Comparison of ENCODE assay signal across 19 cellular contexts in genomic region chr3:141484701-141485287, GRCh38. TPM values are rescaled to one million over a fixed set of nuclear protein-coding genes. Genes with fewer than 3 reads are reported as not detected.
DNase-seq lines count a peak whose midpoint lies in the region; ATAC-seq and TF ChIP-seq lines count a peak whose summit lies in the region.
"Had no signal": no experiment of that assay in that cellular context is flagged by ENCODE, and none has a peak within 500 bp of the region (broad histone marks: within the 10 kb centered on the region; RNA-seq: fewer than 3 reads in every experiment).

No MANE protein-coding gene starts in this region.

- ATAC-seq in Right ventricle myocardium inferior (no peak), memory B cell (ENCODE audit: low read depth) (no peak), upper lobe of left lung (ENCODE audit: low FRiP score in 2 of 2) (no peak), HG03025 (IDR thresholded peaks at IDR 0.05; ENCODE audit: low FRiP score, unreplicated experiment) (no peak), HG02759 (IDR thresholded peaks at IDR 0.05; ENCODE audit: unreplicated experiment) (no peak)
- ATAC-seq: HCT116 had no signal

- H3K36me3 ChIP-seq in left ventricle myocardium inferior: no peaks in the 10 kb centered on the region
- no peaks in the 10 kb centered on the region for H3K36me3 ChIP-seq in upper lobe of left lung

- H3K27me3 Mint-ChIP-seq in activated T-helper 2 cell treated with anti-CD3 and anti-CD28 coated beads, Interferon-gamma antibody, Interleukin-2, Interleukin-4, amounts not matched to agents 10 μg/mL and 5 μg/mL and 100 μg/mL, durations not matched to agents 14 hours and 24 hours and 36 hours (ENCODE audit: low read depth): no peaks in the 10 kb centered on the region
- H3K27me3 Mint-ChIP-seq in memory B cell: no peaks in the 10 kb centered on the region

- peak overlapping the region; percentile 20 for H3K4me3 Mint-ChIP-seq in activated T-helper 2 cell treated with anti-CD3 and anti-CD28 coated beads, Interferon-gamma antibody, Interleukin-2, Interleukin-4, amounts not matched to agents 10 μg/mL and 5 μg/mL and 100 μg/mL, durations not matched to agents 14 hours and 24 hours and 36 hours (ENCODE audit: low read depth)
- no peak overlapping the region for H3K4me3 Mint-ChIP-seq in memory B cell

- H3K4me3 ChIP-seq in left ventricle myocardium inferior (no peak overlapping the region), upper lobe of left lung (no peak overlapping the region)

- DNase-seq in Right ventricle myocardium inferior (ENCODE audit: missing footprints) (peak; percentile 26), left ventricle myocardium inferior (no peak), memory B cell (ENCODE audit: low spot score in 2 of 2) (no peak), upper lobe of left lung (peak in 1 of 2 donors; percentile 61), HK-2 (ENCODE audit: unreplicated experiment) (no peak)
- DNase-seq in activated T-helper 2 cell treated with anti-CD3 and anti-CD28 coated beads, Interferon-gamma antibody, Interleukin-2, Interleukin-4, amounts not matched to agents 10 μg/mL and 5 μg/mL and 100 μg/mL, durations not matched to agents 14 hours and 24 hours and 36 hours (ENCODE audit: low spot score): no peak
- DNase-seq: activated CD8-positive, alpha-beta memory T cell treated with anti-CD3 and anti-CD28 coated beads for 24 hours; activated effector memory CD4-positive, alpha-beta T cell treated with anti-CD3 and anti-CD28 coated beads, Interleukin-2, amount 50 U/mL, for 16 hours; aorta; hippocampal formation; mesendoderm; NCI-H1048; NCI-H2029 treated with DMSO at 0.1 percent for 48 hours; NK-92 treated with Interleukin-12 subunit alpha and Interleukin-12 subunit beta, amount 100 ng/mL, for 24 hours; retina had no signal

- no peaks in the 10 kb centered on the region for H3K9me3 ChIP-seq in left ventricle myocardium inferior (replicated peaks)
- H3K9me3 ChIP-seq in upper lobe of left lung: no peaks in the 10 kb centered on the region

- 80 to 86% methylated on average over 8 of the region's 8 CpGs for WGBS in upper lobe of left lung, 2 donors

- TF ChIP-seq POLR2A in upper lobe of left lung (IDR thresholded peaks at IDR 0.05): no peak

- peaks cover 44% of the 10 kb centered on the region for H3K4me1 Mint-ChIP-seq in activated T-helper 2 cell treated with anti-CD3 and anti-CD28 coated beads, Interferon-gamma antibody, Interleukin-2, Interleukin-4, amounts not matched to agents 10 μg/mL and 5 μg/mL and 100 μg/mL, durations not matched to agents 14 hours and 24 hours and 36 hours (ENCODE audit: low read depth)
- H3K4me1 Mint-ChIP-seq in memory B cell: peaks cover 31% of the 10 kb centered on the region

- peak overlapping the region; percentile 85 for H3K27ac Mint-ChIP-seq in activated T-helper 2 cell treated with anti-CD3 and anti-CD28 coated beads, Interferon-gamma antibody, Interleukin-2, Interleukin-4, amounts not matched to agents 10 μg/mL and 5 μg/mL and 100 μg/mL, durations not matched to agents 14 hours and 24 hours and 36 hours
- H3K27ac Mint-ChIP-seq in memory B cell: peak overlapping the region; percentile 29

- H3K27me3 ChIP-seq in left ventricle myocardium inferior (ENCODE audit: low read depth): no peaks in the 10 kb centered on the region
- no peaks in the 10 kb centered on the region for H3K27me3 ChIP-seq in upper lobe of left lung

- H3K27ac ChIP-seq in left ventricle myocardium inferior (replicated peaks): no peak overlapping the region
- H3K27ac ChIP-seq in upper lobe of left lung: peak overlapping the region; percentile 97 to 99 (median 98)
- H3K27ac ChIP-seq: VCaP had no signal

- no peak for TF ChIP-seq EP300 in upper lobe of left lung (IDR thresholded peaks at IDR 0.05)

- TF ChIP-seq CTCF in left ventricle myocardium inferior (IDR thresholded peaks at IDR 0.05; ENCODE audit: borderline replicate concordance) (no peak), upper lobe of left lung (IDR thresholded peaks at IDR 0.05) (no peak)

- H3K36me3 Mint-ChIP-seq in activated T-helper 2 cell treated with anti-CD3 and anti-CD28 coated beads, Interferon-gamma antibody, Interleukin-2, Interleukin-4, amounts not matched to agents 10 μg/mL and 5 μg/mL and 100 μg/mL, durations not matched to agents 14 hours and 24 hours and 36 hours (ENCODE audit: low read depth): peaks cover 15% of the 10 kb centered on the region
- H3K36me3 Mint-ChIP-seq in memory B cell: peaks cover 2% of the 10 kb centered on the region

- intact Hi-C loops in Right ventricle myocardium inferior (cut with DNase I): no loop called here
- intact Hi-C loops in left ventricle myocardium inferior (cut with micrococcal nuclease): no loop called here
- intact Hi-C loops in activated T-helper 2 cell treated with anti-CD3 and anti-CD28 coated beads, Interferon-gamma antibody, Interleukin-2, Interleukin-4, amounts not matched to agents 10 μg/mL and 5 μg/mL and 100 μg/mL, durations not matched to agents 14 hours and 24 hours and 36 hours (cut with micrococcal nuclease): loop anchor here (1.0 kb wide), 2 partner anchors 8 to 72 kb away; no protein-coding TSS in a partner anchor

- no peaks in the 10 kb centered on the region for H3K9me3 Mint-ChIP-seq in activated T-helper 2 cell treated with anti-CD3 and anti-CD28 coated beads, Interferon-gamma antibody, Interleukin-2, Interleukin-4, amounts not matched to agents 10 μg/mL and 5 μg/mL and 100 μg/mL, durations not matched to agents 14 hours and 24 hours and 36 hours
- no peaks in the 10 kb centered on the region for H3K9me3 Mint-ChIP-seq in memory B cell

- H3K4me1 ChIP-seq in left ventricle myocardium inferior: peaks cover 30% of the 10 kb centered on the region
- H3K4me1 ChIP-seq in upper lobe of left lung: peaks cover 28 to 37% (median 32%) of the 10 kb centered on the region in 4 donors

RNA-seq across cellular contexts. Expression of gene RASA2, which starts 2.0 kb away (rescaled TPM):
- total RNA-seq in Right ventricle myocardium inferior (6.4 TPM), left ventricle myocardium inferior (4.3 TPM), upper lobe of left lung (10 to 100 TPM; 11.7 to 41.5 (median 21.3) TPM)
- total RNA-seq in activated T-helper 2 cell treated with anti-CD3 and anti-CD28 coated beads, Interferon-gamma antibody, Interleukin-2, Interleukin-4, amounts not matched to agents 10 μg/mL and 5 μg/mL and 100 μg/mL, durations not matched to agents 14 hours and 24 hours and 36 hours: 30.0 and 34.5 TPM in 2 replicates
